In the genomic region with DNA sequence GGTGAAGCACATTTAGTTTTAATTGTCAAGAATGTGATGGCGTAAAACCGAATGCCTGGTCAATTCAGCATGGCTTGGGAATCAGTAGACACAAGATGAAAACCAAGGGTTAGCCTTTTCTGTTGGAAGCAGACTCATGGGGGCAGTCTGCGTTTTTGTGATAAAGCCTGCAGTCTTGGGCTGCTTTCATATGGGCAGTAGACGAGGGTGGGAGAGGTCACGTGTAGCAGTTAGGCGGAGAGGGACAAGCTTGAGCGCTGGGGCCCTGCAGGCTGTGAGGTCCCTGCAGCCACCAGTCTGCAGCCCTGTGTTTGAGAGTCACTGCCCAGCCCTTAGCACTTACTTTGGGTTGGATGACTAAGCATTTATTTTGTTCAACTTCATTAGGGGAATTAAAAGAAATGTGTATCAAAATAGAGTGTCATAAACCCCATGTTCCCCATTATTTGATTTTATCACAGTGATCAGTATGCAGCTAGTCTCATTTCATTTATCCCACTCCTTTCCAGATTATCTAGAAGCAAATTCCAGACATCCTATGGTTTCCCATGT, we compare ENCODE assay signal across 1 cellular context.
TF ChIP-seq lines count a peak whose summit lies in the region.

No MANE protein-coding gene starts in this region.

TF ChIP-seq in K562, 482 proteins besides CTCF, POLR2A, EP300 and RAD21 (continued from another document):
- TF ChIP-seq, protein P1, sequence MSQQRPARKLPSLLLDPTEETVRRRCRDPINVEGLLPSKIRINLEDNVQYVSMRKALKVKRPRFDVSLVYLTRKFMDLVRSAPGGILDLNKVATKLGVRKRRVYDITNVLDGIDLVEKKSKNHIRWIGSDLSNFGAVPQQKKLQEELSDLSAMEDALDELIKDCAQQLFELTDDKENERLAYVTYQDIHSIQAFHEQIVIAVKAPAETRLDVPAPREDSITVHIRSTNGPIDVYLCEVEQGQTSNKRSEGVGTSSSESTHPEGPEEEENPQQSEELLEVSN (IDR thresholded peaks at IDR 0.05; ENCODE audit: borderline replicate concordance in 1 of 2, extremely low read depth in 1 of 2, insufficient read depth in 1 of 2, insufficient read length in 1 of 2, low read depth in 1 of 2, low read length in 1 of 2, poor library complexity in 1 of 2, severe bottlenecking in 1 of 2) = peak in 1 of 2 experiments; percentile 15
- TF ChIP-seq HNRNPK (IDR thresholded peaks at IDR 0.05; ENCODE audit: low read depth, low read length, poor library complexity, severe bottlenecking) = no peak
- TF ChIP-seq NFE2L1 (tag; IDR thresholded peaks at IDR 0.05; ENCODE audit: borderline replicate concordance, low read depth) = peak; percentile 89
- TF ChIP-seq MBD2 (IDR thresholded peaks at IDR 0.05; ENCODE audit: borderline replicate concordance, low read depth) = no peak
- TF ChIP-seq, protein P2, sequence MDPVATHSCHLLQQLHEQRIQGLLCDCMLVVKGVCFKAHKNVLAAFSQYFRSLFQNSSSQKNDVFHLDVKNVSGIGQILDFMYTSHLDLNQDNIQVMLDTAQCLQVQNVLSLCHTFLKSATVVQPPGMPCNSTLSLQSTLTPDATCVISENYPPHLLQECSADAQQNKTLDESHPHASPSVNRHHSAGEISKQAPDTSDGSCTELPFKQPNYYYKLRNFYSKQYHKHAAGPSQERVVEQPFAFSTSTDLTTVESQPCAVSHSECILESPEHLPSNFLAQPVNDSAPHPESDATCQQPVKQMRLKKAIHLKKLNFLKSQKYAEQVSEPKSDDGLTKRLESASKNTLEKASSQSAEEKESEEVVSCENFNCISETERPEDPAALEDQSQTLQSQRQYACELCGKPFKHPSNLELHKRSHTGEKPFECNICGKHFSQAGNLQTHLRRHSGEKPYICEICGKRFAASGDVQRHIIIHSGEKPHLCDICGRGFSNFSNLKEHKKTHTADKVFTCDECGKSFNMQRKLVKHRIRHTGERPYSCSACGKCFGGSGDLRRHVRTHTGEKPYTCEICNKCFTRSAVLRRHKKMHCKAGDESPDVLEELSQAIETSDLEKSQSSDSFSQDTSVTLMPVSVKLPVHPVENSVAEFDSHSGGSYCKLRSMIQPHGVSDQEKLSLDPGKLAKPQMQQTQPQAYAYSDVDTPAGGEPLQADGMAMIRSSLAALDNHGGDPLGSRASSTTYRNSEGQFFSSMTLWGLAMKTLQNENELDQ (CRISPR knock-in tag; IDR thresholded peaks at IDR 0.05; ENCODE audit: borderline replicate concordance) = no peak
- peak; percentile 69 for TF ChIP-seq C11orf30 (IDR thresholded peaks at IDR 0.05; ENCODE audit: low read depth)
- TF ChIP-seq, protein P3, sequence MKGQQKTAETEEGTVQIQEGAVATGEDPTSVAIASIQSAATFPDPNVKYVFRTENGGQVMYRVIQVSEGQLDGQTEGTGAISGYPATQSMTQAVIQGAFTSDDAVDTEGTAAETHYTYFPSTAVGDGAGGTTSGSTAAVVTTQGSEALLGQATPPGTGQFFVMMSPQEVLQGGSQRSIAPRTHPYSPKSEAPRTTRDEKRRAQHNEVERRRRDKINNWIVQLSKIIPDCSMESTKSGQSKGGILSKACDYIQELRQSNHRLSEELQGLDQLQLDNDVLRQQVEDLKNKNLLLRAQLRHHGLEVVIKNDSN (CRISPR knock-in tag; IDR thresholded peaks at IDR 0.05) = peak; percentile 60
- TF ChIP-seq, protein P4, sequence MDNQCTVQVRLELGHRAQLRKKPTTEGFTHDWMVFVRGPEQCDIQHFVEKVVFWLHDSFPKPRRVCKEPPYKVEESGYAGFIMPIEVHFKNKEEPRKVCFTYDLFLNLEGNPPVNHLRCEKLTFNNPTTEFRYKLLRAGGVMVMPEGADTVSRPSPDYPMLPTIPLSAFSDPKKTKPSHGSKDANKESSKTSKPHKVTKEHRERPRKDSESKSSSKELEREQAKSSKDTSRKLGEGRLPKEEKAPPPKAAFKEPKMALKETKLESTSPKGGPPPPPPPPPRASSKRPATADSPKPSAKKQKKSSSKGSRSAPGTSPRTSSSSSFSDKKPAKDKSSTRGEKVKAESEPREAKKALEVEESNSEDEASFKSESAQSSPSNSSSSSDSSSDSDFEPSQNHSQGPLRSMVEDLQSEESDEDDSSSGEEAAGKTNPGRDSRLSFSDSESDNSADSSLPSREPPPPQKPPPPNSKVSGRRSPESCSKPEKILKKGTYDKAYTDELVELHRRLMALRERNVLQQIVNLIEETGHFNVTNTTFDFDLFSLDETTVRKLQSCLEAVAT (IDR thresholded peaks at IDR 0.05) = no peak
